ENCODE assay signal across 8 cellular contexts in the genomic region with DNA sequence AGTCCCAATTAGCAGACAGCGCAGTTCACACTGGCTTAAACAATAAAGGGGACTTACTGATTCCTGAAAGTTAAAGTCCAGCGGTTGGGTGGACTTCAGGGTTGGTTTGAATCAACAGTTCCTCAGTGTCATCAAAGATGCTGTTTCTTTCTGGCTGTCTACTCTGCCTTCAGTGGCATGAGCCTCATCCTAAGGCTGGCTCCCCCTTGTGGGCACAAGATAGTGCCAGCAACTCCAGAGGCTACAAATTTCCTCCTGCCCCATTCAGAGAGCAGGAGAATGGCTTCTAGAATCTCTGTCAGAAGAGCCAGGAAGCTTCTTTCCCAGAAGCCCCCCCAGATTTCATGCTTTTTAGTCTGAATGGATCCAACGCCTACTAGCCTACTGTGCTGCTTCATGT.
DNase-seq lines count a peak whose midpoint lies in the region; ATAC-seq, FAIRE-seq and TF ChIP-seq lines count a peak whose summit lies in the region.

No MANE protein-coding gene starts in this region.

- CTCF ChIA-PET in Caco-2 (lab: Charles Lee) = interaction anchor here (0.6 kb wide), 1 partner anchor 546 kb away, joined by 4 read pairs; no protein-coding TSS in a partner anchor

- no peak overlapping the region for H3K27ac ChIP-seq in adrenal gland
- H3K27ac ChIP-seq in right cardiac atrium (ENCODE audit: low read length) = no peak overlapping the region

- POLR2A ChIA-PET in Caco-2 (lab: Charles Lee) = no interaction called here

- H3K4me1 ChIP-seq in Caco-2 (no peaks in the 10 kb centered on the region), HAP-1 (no peaks in the 10 kb centered on the region), adrenal gland (replicated peaks in 1 of 2) (no peaks in the 10 kb centered on the region), right cardiac atrium (ENCODE audit: control insufficient read depth, insufficient read depth, low read length) (peaks cover 2% of the 10 kb centered on the region)

- TF ChIP-seq POLR2A in adrenal gland (IDR thresholded peaks at IDR 0.05) (no peak), GM12892 (IDR thresholded peaks at IDR 0.05; ENCODE audit: low read depth, low read length) (no peak)

- BruUV-seq in Caco-2 (replicated peaks; lab: Mats Ljungman, UMichigan) = no TSS peak

- in situ Hi-C loops in HAP-1 (cut with MboI; ENCODE audit: low sequenced_read_pairs) = no loop called here
- in situ Hi-C loops in SK-MEL-5 (cut with HindIII; ENCODE audit: low pct_unique_long_range_greater_than_20kb, low sequenced_read_pairs) = no loop called here

- no peak overlapping the region for H3K27ac Mint-ChIP-seq in Caco-2 (ENCODE audit: unreplicated experiment)

- ATAC-seq in right cardiac atrium = peak; percentile 62 to 73
- ATAC-seq in HG03135 (IDR thresholded peaks at IDR 0.05; ENCODE audit: unreplicated experiment) = no peak

- TF ChIP-seq CTCF in Caco-2 (IDR thresholded peaks at IDR 0.05; ENCODE audit: insufficient read depth in 1 of 2, low read depth in 1 of 2, low read length in 1 of 2, severe bottlenecking in 1 of 2, unreplicated experiment in 1 of 2) (peak; percentile 14 to 67), adrenal gland (IDR thresholded peaks at IDR 0.05) (peak; percentile 29 to 56 (median 49))

- FAIRE-seq in GM12892 (lab: Jason Lieb, UNC) = no peak

- H3K27me3 ChIP-seq in Caco-2 (replicated peaks; ENCODE audit: control insufficient read depth, insufficient read depth, low read length) (no peaks in the 10 kb centered on the region), HAP-1 (ENCODE audit: low read depth) (no peaks in the 10 kb centered on the region), adrenal gland (no peaks in the 10 kb centered on the region), right cardiac atrium (ENCODE audit: control insufficient read depth, insufficient read depth) (no peaks in the 10 kb centered on the region)

- DNase-seq in Caco-2 (peak in 1 of 2 experiments; percentile 35), HAP-1 (ENCODE audit: low spot score in 2 of 2) (peak; percentile 53 to 70), SK-MEL-5 (ENCODE audit: low read depth, low spot score) (peak; percentile 71), adrenal gland (peak; percentile 35 to 78 (median 63)), right cardiac atrium (peak; percentile 54 to 77 (median 71)), GM12892 (ENCODE audit: insufficient read length) (no peak)
- peak; percentile 14 to 43 for DNase-seq in stimulated activated CD4-positive, alpha-beta T cell treated with anti-CD3 and anti-CD28 coated beads, Interleukin-15, amount 100 ng/mL, for 48 hours (ENCODE audit: low read depth in 2 of 2)

- 50 to 85% (median 65%) methylated on average over 3 of the region's 3 CpGs for WGBS in adrenal gland, 4 donors
- 74% methylated on average over 3 of the region's 3 CpGs for WGBS in right cardiac atrium

- H3K4me3 Mint-ChIP-seq in Caco-2 (ENCODE audit: unreplicated experiment) = no peak overlapping the region

- no peaks in the 10 kb centered on the region for H3K4me1 Mint-ChIP-seq in Caco-2 (ENCODE audit: low read depth, unreplicated experiment)

- H3K36me3 ChIP-seq in Caco-2 (ENCODE audit: control insufficient read depth, insufficient read depth, low read length) (no peaks in the 10 kb centered on the region), HAP-1 (replicated peaks) (no peaks in the 10 kb centered on the region), adrenal gland (replicated peaks in 1 of 2) (no peaks in the 10 kb centered on the region)

- H3K27me3 Mint-ChIP-seq in Caco-2 (ENCODE audit: insufficient read depth, unreplicated experiment) = no peaks in the 10 kb centered on the region

- no peak overlapping the region for H3K4me3 ChIP-seq in Caco-2 (ENCODE audit: low read depth, low read length)
- H3K4me3 ChIP-seq in HAP-1 = no peak overlapping the region
- H3K4me3 ChIP-seq in adrenal gland = no peak overlapping the region
- no peak overlapping the region for H3K4me3 ChIP-seq in right cardiac atrium (ENCODE audit: low read length)

- H3K9me3 ChIP-seq in Caco-2 = no peaks in the 10 kb centered on the region
- H3K9me3 ChIP-seq in HAP-1 = no peaks in the 10 kb centered on the region
- H3K9me3 ChIP-seq in adrenal gland (replicated peaks in 1 of 3) = no peaks in the 10 kb centered on the region
- no peaks in the 10 kb centered on the region for H3K9me3 ChIP-seq in right cardiac atrium (ENCODE audit: control insufficient read depth, low read length)

- no peaks in the 10 kb centered on the region for H3K36me3 Mint-ChIP-seq in Caco-2 (ENCODE audit: insufficient read depth, unreplicated experiment)

- H3K9me3 Mint-ChIP-seq in Caco-2 (ENCODE audit: unreplicated experiment) = no peaks in the 10 kb centered on the region

- intact Hi-C loops in Caco-2 (cut with micrococcal nuclease; ENCODE audit: unreplicated experiment) = loop anchor here (2.0 kb wide), 1 partner anchor 523 kb away; no protein-coding TSS in a partner anchor
- intact Hi-C loops in adrenal gland (cut with DNase I) = no loop called here
- intact Hi-C loops in right cardiac atrium (cut with DNase I) = loop anchor here in 1 of 4 donors (10.0 kb wide), 1 partner anchor 121 kb away; the partner anchor contains the start of gene MAMLD1
